Comparison of ENCODE assay signal across 1 cellular context in the genomic region with DNA sequence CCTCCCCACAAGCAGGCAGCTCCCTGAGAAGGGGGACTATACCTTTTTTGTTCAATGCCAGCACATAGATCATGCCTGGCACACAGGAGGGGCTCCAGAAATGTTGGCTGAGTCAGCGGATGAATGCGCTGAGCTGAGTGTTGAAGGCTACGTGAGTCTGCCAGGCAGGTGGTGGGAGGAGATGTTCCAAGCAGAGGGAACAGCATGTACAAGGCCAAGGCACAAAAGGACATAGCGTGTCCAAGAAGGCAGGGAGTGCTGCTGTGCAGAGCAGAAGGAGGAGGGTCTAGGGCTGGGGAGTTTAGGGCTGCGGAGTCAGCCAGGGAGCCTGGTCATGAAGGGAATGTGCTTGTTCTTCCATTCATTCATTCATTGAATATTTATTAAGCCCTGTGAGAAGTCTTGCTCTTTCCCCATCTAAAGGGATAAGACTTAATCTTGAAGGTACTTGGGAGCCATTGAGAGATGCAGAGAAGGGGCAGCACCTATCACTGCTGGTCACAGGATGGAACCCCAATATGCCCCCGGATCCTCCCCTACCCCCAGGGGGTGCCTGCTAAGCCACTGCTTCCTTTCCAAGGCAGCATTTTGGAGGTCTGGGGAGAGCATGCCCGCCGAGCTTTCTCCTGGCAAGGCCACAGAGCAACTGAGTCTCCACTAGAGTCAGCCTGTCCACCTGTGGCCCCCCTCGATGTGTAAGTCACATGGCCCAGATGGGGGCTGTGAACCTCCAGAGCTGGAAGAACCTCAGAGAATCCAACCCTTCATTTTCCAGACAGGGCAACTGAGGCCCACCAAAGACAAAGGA.
TF ChIP-seq lines count a peak whose summit lies in the region.

No MANE protein-coding gene starts in this region.

TF ChIP-seq in H1, 55 proteins besides CTCF, POLR2A, EP300 and RAD21:
- TF ChIP-seq RBBP5 (IDR thresholded peaks at IDR 0.05; ENCODE audit: borderline replicate concordance, low read depth, low read length) = no peak
